ENCODE assay signal across 22 cellular contexts in the genomic region with DNA sequence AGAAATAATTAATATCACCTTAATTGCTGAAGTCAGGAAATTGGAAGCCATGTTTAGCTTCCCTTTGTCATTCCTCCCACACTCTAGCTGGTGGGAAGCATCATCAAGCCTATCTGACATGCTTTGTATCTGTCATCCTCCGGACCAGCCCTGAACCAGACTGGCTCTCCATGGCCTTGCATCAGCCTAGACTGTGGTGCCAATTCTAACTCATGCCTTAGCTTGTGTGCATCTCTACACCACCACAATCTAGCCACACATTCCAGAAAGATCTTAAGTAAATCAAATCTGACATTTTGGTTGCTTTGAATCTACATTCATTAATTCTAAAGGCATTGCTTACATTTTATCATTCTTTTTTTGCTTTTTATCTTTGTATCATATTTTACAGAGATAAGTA.
"Had no signal": no experiment of that assay in that cellular context is flagged by ENCODE, and none has a peak within 500 bp of the region (broad histone marks: within the 10 kb centered on the region; RNA-seq: fewer than 3 reads in every experiment).

No MANE protein-coding gene starts in this region.

- DNase-seq: central memory CD4-positive, alpha-beta T cell; dorsolateral prefrontal cortex; effector CD4-positive, alpha-beta T cell; hypothalamus; immature natural killer cell; islet precursor cell; kidney glomerular epithelial cell; left colon; left ventricle myocardium superior; naive B cell; right cardiac atrium; small intestine; stimulated activated CD4-positive, alpha-beta T cell treated with anti-CD3 and anti-CD28 coated beads, Interleukin-15, amount 100 ng/mL, for 24 hours; stimulated activated CD4-positive, alpha-beta T cell treated with anti-CD3 and anti-CD28 coated beads, Interleukin-2, amount 100 ng/mL, for 48 hours; stimulated activated naive B cell treated with anti-CD40 and anti-IgM and Interleukin-4, amounts not matched to agents 10 μg/mL and 1 μg/mL and 100 μg/mL, for 72 hours; trophoblast cell had no signal

- H3K27me3 ChIP-seq: dorsolateral prefrontal cortex, suprapubic skin had no signal

- H3K4me1 ChIP-seq: parathyroid adenoma, suprapubic skin had no signal

- H3K4me3 ChIP-seq: dorsolateral prefrontal cortex, lung, suprapubic skin had no signal

- FAIRE-seq: colon, frontal cortex, small intestine had no signal

- H2AFZ ChIP-seq: parathyroid adenoma had no signal

- H3K79me2 ChIP-seq: parathyroid adenoma had no signal

- H3K36me3 ChIP-seq: suprapubic skin had no signal

- H3K27ac ChIP-seq: dorsolateral prefrontal cortex, parathyroid adenoma, suprapubic skin had no signal

- ATAC-seq: left colon; left ventricle myocardium superior; natural killer cell treated with Interleukin-12 subunit alpha and Interleukin-12 subunit beta and Interleukin-15 and Interleukin-18, amount 100 ng/mL, for 72 hours; right cardiac atrium; stimulated activated naive B cell treated with anti-CD40 and anti-IgM and Interleukin-4, amounts not matched to agents 10 μg/mL and 1 μg/mL and 100 μg/mL, for 72 hours had no signal

- H3K9me3 ChIP-seq: suprapubic skin had no signal

- H3K9ac ChIP-seq: parathyroid adenoma had no signal
